Comparison of ENCODE assay signal across 12 cellular contexts in the genomic region with DNA sequence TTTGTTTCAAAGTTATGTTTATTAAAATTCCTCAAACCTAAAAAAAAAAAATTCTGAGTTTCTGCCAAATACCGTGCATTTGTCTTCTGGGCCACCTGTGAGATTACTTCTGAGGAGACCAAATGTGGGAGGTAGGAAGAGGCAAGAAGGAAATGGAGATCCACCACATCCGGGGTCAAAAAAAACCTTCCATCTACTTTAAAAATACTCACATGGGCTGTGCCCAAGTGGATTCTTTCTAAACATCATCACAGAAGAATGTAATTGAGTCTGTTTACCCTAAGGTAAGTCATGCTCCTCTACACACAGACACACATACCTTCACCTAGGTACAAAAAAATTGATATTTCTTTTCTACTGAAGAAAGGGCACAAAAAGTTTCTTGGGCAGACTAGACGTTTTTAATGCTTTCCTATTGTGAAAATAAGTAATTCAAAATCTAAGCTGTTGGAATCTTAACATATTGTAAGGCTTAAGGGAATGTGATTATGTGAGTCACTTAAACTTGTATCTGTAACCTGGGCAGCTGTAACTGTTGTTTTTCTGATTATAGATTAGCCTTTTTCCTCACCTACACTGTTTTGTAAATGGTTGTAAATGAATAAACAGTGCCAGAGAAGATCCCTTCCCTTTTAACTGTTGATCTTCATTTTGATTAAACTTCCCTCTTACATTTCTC. TPM values are rescaled to one million over a fixed set of nuclear protein-coding genes. Genes with fewer than 3 reads are reported as not detected.
DNase-seq lines count a peak whose midpoint lies in the region; ATAC-seq lines count a peak whose summit lies in the region.
"Had no signal": no experiment of that assay in that cellular context is flagged by ENCODE, and none has a peak within 500 bp of the region (broad histone marks: within the 10 kb centered on the region; RNA-seq: fewer than 3 reads in every experiment).

No MANE protein-coding gene starts in this region.

- H3K9me3 ChIP-seq in HUES6 (ENCODE audit: control insufficient read depth, insufficient read depth, low read depth, low read length) = no peaks in the 10 kb centered on the region
- H3K9me3 ChIP-seq: heart left ventricle, transverse colon had no signal

- peak overlapping the region; percentile 92 for H3K27ac Mint-ChIP-seq in activated CD8-positive, alpha-beta T cell treated with anti-CD3 and anti-CD28 coated beads, Interleukin-2, amount 10 ng/mL, durations not matched to agents 7 days and 5 days

- DNase-seq in ELR (ENCODE audit: low read depth) (peak; percentile 28), myocyte (ENCODE audit: low read depth) (peak; percentile 7), GM19240 (ENCODE audit: insufficient read length, low spot score) (no peak), foreskin melanocyte (no peak)
- DNase-seq in activated CD8-positive, alpha-beta T cell treated with anti-CD3 and anti-CD28 coated beads, Interleukin-2, amount 10 ng/mL, durations not matched to agents 7 days and 5 days = peak; percentile 65
- DNase-seq in activated effector memory CD4-positive, alpha-beta T cell treated with Interleukin-2 at 50 U/mL for 16 hours = no peak
- DNase-seq: heart left ventricle, OCI-M1, transverse colon had no signal

- no peaks in the 10 kb centered on the region for H3K4me1 ChIP-seq in HUES6 (ENCODE audit: control insufficient read depth, insufficient read depth, low read length)

- POLR2A ChIA-PET in activated CD8-positive, alpha-beta T cell treated with anti-CD3 and anti-CD28 coated beads, Interleukin-2, amount 10 ng/mL, durations not matched to agents 7 days and 5 days (lab: Charles Lee) = interaction anchor here (1.1 to 3.8 kb wide), 4 partner anchors 19 to 213 kb away, joined by 4 to 51 read pairs (median 10); partner anchors contain the start of gene SPOCK2

- H3K4me3 ChIP-seq in HUES6 (ENCODE audit: low read depth, low read length) = no peak overlapping the region
- H3K4me3 ChIP-seq: heart left ventricle, transverse colon had no signal

- no peaks in the 10 kb centered on the region for H3K27me3 ChIP-seq in HUES6 (ENCODE audit: control insufficient read depth, insufficient read depth, low read length)
- H3K27me3 ChIP-seq: heart left ventricle, transverse colon had no signal

- CTCF ChIA-PET in activated CD8-positive, alpha-beta T cell treated with anti-CD3 and anti-CD28 coated beads, Interleukin-2, amount 10 ng/mL, durations not matched to agents 7 days and 5 days (lab: Charles Lee) = interaction anchor here (1.2 to 3.0 kb wide), 6 partner anchors 19 to 230 kb away, joined by 3 to 14 read pairs (median 9); partner anchors contain the start of gene SPOCK2

- H3K27me3 Mint-ChIP-seq in activated CD8-positive, alpha-beta T cell treated with anti-CD3 and anti-CD28 coated beads, Interleukin-2, amount 10 ng/mL, durations not matched to agents 7 days and 5 days (ENCODE audit: low read depth) = no peaks in the 10 kb centered on the region

- peaks cover 61% of the 10 kb centered on the region for H3K4me1 Mint-ChIP-seq in activated CD8-positive, alpha-beta T cell treated with anti-CD3 and anti-CD28 coated beads, Interleukin-2, amount 10 ng/mL, durations not matched to agents 7 days and 5 days (ENCODE audit: low read depth)

- H3K9me3 Mint-ChIP-seq in activated CD8-positive, alpha-beta T cell treated with anti-CD3 and anti-CD28 coated beads, Interleukin-2, amount 10 ng/mL, durations not matched to agents 7 days and 5 days (ENCODE audit: insufficient read depth) = no peaks in the 10 kb centered on the region
- H3K9me3 Mint-ChIP-seq: neural crest cell had no signal

- peak overlapping the region; percentile 19; the same call in 1 of the 2 replicates for H3K27ac ChIP-seq in HUES6 (ENCODE audit: low read depth, low read length)
- H3K27ac ChIP-seq: transverse colon had no signal

- ATAC-seq in activated CD8-positive, alpha-beta T cell treated with anti-CD3 and anti-CD28 coated beads, Interleukin-2, amount 10 ng/mL, durations not matched to agents 7 days and 5 days = peak; percentile 72
- no peak for ATAC-seq in GM18870 (IDR thresholded peaks at IDR 0.05; ENCODE audit: unreplicated experiment)
- ATAC-seq: heart left ventricle had no signal

- H3K4me3 Mint-ChIP-seq in activated CD8-positive, alpha-beta T cell treated with anti-CD3 and anti-CD28 coated beads, Interleukin-2, amount 10 ng/mL, durations not matched to agents 7 days and 5 days = peak overlapping the region; percentile 77
- H3K4me3 Mint-ChIP-seq: neural crest cell had no signal

- peaks cover under 1% of the 10 kb centered on the region for H3K36me3 ChIP-seq in HUES6 (ENCODE audit: control insufficient read depth, insufficient read depth, low read length)
- H3K36me3 ChIP-seq: transverse colon had no signal

- no peak overlapping the region for H3K9ac ChIP-seq in HUES6 (ENCODE audit: low read length)

- H3K36me3 Mint-ChIP-seq in activated CD8-positive, alpha-beta T cell treated with anti-CD3 and anti-CD28 coated beads, Interleukin-2, amount 10 ng/mL, durations not matched to agents 7 days and 5 days (ENCODE audit: low read depth) = peaks cover 30% of the 10 kb centered on the region

RNA-seq across cellular contexts. Expression of gene SPOCK2, which starts 19.1 kb away (rescaled TPM):
- total RNA-seq in activated CD8-positive, alpha-beta T cell treated with anti-CD3 and anti-CD28 coated beads, Interleukin-2, amount 10 ng/mL, durations not matched to agents 7 days and 5 days = 100 to 1,000 TPM; 261 to 268 TPM
- 0.78 and 1.9 TPM in 2 replicates for total RNA-seq in myocyte
- 0.43 TPM for polyA plus RNA-seq in myocyte (2012)

Comparison
In these comparisons a context has a peak if more than half of its experiments do, and no peak if none do; other contexts are left out.
1. DNase-seq: peak in ELR (single experiment), activated CD8-positive, alpha-beta T cell treated with anti-CD3 and anti-CD28 coated beads, Interleukin-2, amount 10 ng/mL, durations not matched to agents 7 days and 5 days (single experiment) and myocyte (single experiment); none in GM19240 (single experiment), activated effector memory CD4-positive, alpha-beta T cell treated with Interleukin-2 at 50 U/mL for 16 hours (single experiment) and foreskin melanocyte (single experiment).
2. RNA of gene SPOCK2, which starts 19.1 kb away (total RNA-seq): 261 to 268 TPM in activated CD8-positive, alpha-beta T cell treated with anti-CD3 and anti-CD28 coated beads, Interleukin-2, amount 10 ng/mL, durations not matched to agents 7 days and 5 days; 0.78 to 1.9 TPM in myocyte; every median in the first group is over 10 times any median in the second.